9 cellular contexts compared by ENCODE assay signal in genomic region chr15:51621155-51621554, GRCh38. TPM values are rescaled to one million over a fixed set of nuclear protein-coding genes. Genes with fewer than 3 reads are reported as not detected.
DNase-seq lines count a peak whose midpoint lies in the region; ATAC-seq, FAIRE-seq and TF ChIP-seq lines count a peak whose summit lies in the region.
"Had no signal": no experiment of that assay in that cellular context is flagged by ENCODE, and none has a peak within 500 bp of the region (broad histone marks: within the 10 kb centered on the region; RNA-seq: fewer than 3 reads in every experiment).

No MANE protein-coding gene starts in this region.

- peaks cover 8% of the 10 kb centered on the region for H3K9me3 Mint-ChIP-seq in glutamatergic neuron (ENCODE audit: unreplicated experiment)
- H3K9me3 Mint-ChIP-seq: activated naive CD4-positive, alpha-beta T cell treated with anti-CD3 and anti-CD28 coated beads, Interleukin-2, amount 10 ng/mL, durations not matched to agents 7 days and 5 days; T-cell had no signal

- no peaks in the 10 kb centered on the region for H3K36me3 Mint-ChIP-seq in T-helper 17 cell (ENCODE audit: low read depth)
- H3K36me3 Mint-ChIP-seq in glutamatergic neuron (ENCODE audit: unreplicated experiment): no peaks in the 10 kb centered on the region
- H3K36me3 Mint-ChIP-seq: activated naive CD4-positive, alpha-beta T cell treated with anti-CD3 and anti-CD28 coated beads, Interleukin-2, amount 10 ng/mL, durations not matched to agents 7 days and 5 days; T-cell had no signal

- TF ChIP-seq POLR2A in GM12891 (IDR thresholded peaks at IDR 0.05; ENCODE audit: low read depth, low read length): no peak

- no peaks in the 10 kb centered on the region for H3K36me3 ChIP-seq in HAP-1 (replicated peaks)

- DNase-seq in HAP-1 (ENCODE audit: low spot score in 2 of 2) (no peak), T-helper 17 cell (no peak), glutamatergic neuron (no peak), GM12891 (ENCODE audit: insufficient read length, low spot score) (no peak), NAMALWA (ENCODE audit: low spot score) (no peak)

- H3K4me3 ChIP-seq in HAP-1 (peak overlapping the region; percentile 76), skin epidermis (peak overlapping the region in 5 of 7 experiments; percentile 47 to 84 (median 78))

- no peak for FAIRE-seq in GM12891 (lab: Jason Lieb, UNC)

- no peak for ATAC-seq in T-helper 17 cell
- ATAC-seq in GM19397 (IDR thresholded peaks at IDR 0.05; ENCODE audit: unreplicated experiment): no peak

- no peaks in the 10 kb centered on the region for H3K9me3 ChIP-seq in HAP-1
- no peaks in the 10 kb centered on the region for H3K9me3 ChIP-seq in T-helper 17 cell (ENCODE audit: control insufficient read depth, low read length, poor library complexity, severe bottlenecking)

- H3K4me1 ChIP-seq in HAP-1: peaks cover 16% of the 10 kb centered on the region

- peaks cover 8% of the 10 kb centered on the region for H3K27me3 Mint-ChIP-seq in T-helper 17 cell
- H3K27me3 Mint-ChIP-seq in glutamatergic neuron (ENCODE audit: unreplicated experiment): no peaks in the 10 kb centered on the region

- H3K4me1 Mint-ChIP-seq in T-helper 17 cell (peaks cover 13% of the 10 kb centered on the region), glutamatergic neuron (ENCODE audit: low read depth, unreplicated experiment) (peaks cover 9% of the 10 kb centered on the region)

- H3K4me3 Mint-ChIP-seq in T-helper 17 cell (peak overlapping the region; percentile 63), glutamatergic neuron (ENCODE audit: unreplicated experiment) (peak overlapping the region; percentile 98)

- H3K27ac ChIP-seq in skin epidermis: peak overlapping the region in 10 of 21 experiments; percentile 65 to 89 (median 83)

- H3K27ac Mint-ChIP-seq in T-helper 17 cell (peak overlapping the region; percentile 79), glutamatergic neuron (ENCODE audit: unreplicated experiment) (no peak overlapping the region)

- no peak for TF ChIP-seq CTCF in glutamatergic neuron (IDR thresholded peaks at IDR 0.05; ENCODE audit: partially characterized antibody, unreplicated experiment)

- in situ Hi-C loops in HAP-1 (cut with MboI; ENCODE audit: low sequenced_read_pairs): no loop called here

- H3K27me3 ChIP-seq in HAP-1 (ENCODE audit: low read depth): no peaks in the 10 kb centered on the region

TF ChIP-seq in GM12891, 5 proteins besides CTCF, POLR2A, EP300 and RAD21:
- no peak for TF ChIP-seq SPI1 (IDR thresholded peaks at IDR 0.05; ENCODE audit: low read depth, low read length)

RNA-seq across cellular contexts. Expression of gene DMXL2, which starts 1.4 kb away (rescaled TPM):
- 1 to 10 TPM; 5.5 to 7.5 TPM for total RNA-seq in T-helper 17 cell
- total RNA-seq in glutamatergic neuron (ENCODE audit: unreplicated experiment): 48.2 TPM
- polyA plus RNA-seq in GM12891 (2012; ENCODE audit: low read depth, missing spikeins): 16.7 TPM
